ENCODE assay signal across 9 cellular contexts in genomic region chr3:119809249-119810017, GRCh38. TPM values are rescaled to one million over a fixed set of nuclear protein-coding genes. Genes with fewer than 3 reads are reported as not detected.
DNase-seq lines count a peak whose midpoint lies in the region; ATAC-seq, FAIRE-seq and TF ChIP-seq lines count a peak whose summit lies in the region.
"Had no signal": no experiment of that assay in that cellular context is flagged by ENCODE, and none has a peak within 500 bp of the region (broad histone marks: within the 10 kb centered on the region; RNA-seq: fewer than 3 reads in every experiment).

No MANE protein-coding gene starts in this region.

- H2AFZ ChIP-seq in GM23248 (peak overlapping the region; percentile 99), keratinocyte (ENCODE audit: control insufficient read depth, low read length) (peak overlapping the region; percentile 90)

- TF ChIP-seq POLR2A in upper lobe of left lung (IDR thresholded peaks at IDR 0.05), result no peak

- no peaks in the 10 kb centered on the region for H3K9me1 ChIP-seq in keratinocyte (ENCODE audit: control insufficient read depth, extremely low read depth, insufficient read depth, low read length)

- H3K4me2 ChIP-seq in GM23248 (ENCODE audit: unreplicated experiment) (peak overlapping the region; percentile 95), keratinocyte (ENCODE audit: control insufficient read depth, extremely low read depth, insufficient read depth, low read depth, low read length) (peak overlapping the region; percentile 74)

- peak overlapping the region; percentile 48; the same call in 1 of the 2 replicates for H3K9ac ChIP-seq in GM23248
- peak overlapping the region; percentile 28 for H3K9ac ChIP-seq in keratinocyte (ENCODE audit: control insufficient read depth, extremely low read depth, insufficient read depth, low read length)

- TF ChIP-seq CTCF in keratinocyte (optimal IDR thresholded peaks at IDR 0.05 in 1 of 3, IDR thresholded peaks at IDR 0.05 in 1 of 3, conservative IDR thresholded peaks at IDR 0.05 in 1 of 3; ENCODE audit: extremely low read depth in 1 of 3, insufficient read depth in 2 of 3, low read length in 3 of 3) (no peak), upper lobe of left lung (IDR thresholded peaks at IDR 0.05) (no peak)

- H3K4me1 Mint-ChIP-seq in T-cell, result peaks cover 10 to 12% (median 12%) of the 10 kb centered on the region in 3 donors
- H3K4me1 Mint-ChIP-seq: nephron had no signal

- no peaks in the 10 kb centered on the region for H3K9me2 ChIP-seq in GM23248 (ENCODE audit: insufficient read depth)

- H3K27me3 Mint-ChIP-seq in T-cell, result no peaks in the 10 kb centered on the region

- POLR2A ChIA-PET in T-cell (lab: Charles Lee), result interaction anchor here in 1 of 2 donors (0.5 kb wide), 1 partner anchor 14 kb away, joined by 3 read pairs; no protein-coding TSS in a partner anchor

- H4K20me1 ChIP-seq in GM23248 (ENCODE audit: insufficient read depth) (no peaks in the 10 kb centered on the region), keratinocyte (ENCODE audit: control insufficient read depth, extremely low read depth, insufficient read depth, low read length) (no peaks in the 10 kb centered on the region)

- DNase-seq in GM23248, result peak; percentile 13
- peak in 3 of 34 experiments; percentile 7 to 12 (median 9) for DNase-seq in T-cell
- DNase-seq in keratinocyte (ENCODE audit: low read depth, low spot score), result no peak
- no peak for DNase-seq in upper lobe of left lung
- no peak for DNase-seq in mesenteric fat pad (ENCODE audit: low spot score)
- no peak for DNase-seq in GOT3 (lab: John Stamatoyannopoulos, UW)
- no peak for DNase-seq in globus pallidus (ENCODE audit: low spot score)

- in situ Hi-C loops in GM23248 (cut with MboI), result no loop called here

- dilution Hi-C loops in keratinocyte (cut with MboI; ENCODE audit: extremely low pct_ligation_motif_present, low sequenced_read_pairs), result no loop called here

- H3K36me3 Mint-ChIP-seq in T-cell, result no peaks in the 10 kb centered on the region

- H3K9me3 Mint-ChIP-seq in T-cell, result no peaks in the 10 kb centered on the region
- H3K9me3 Mint-ChIP-seq: nephron had no signal

- H3K27ac ChIP-seq in GM23248 (no peak overlapping the region), keratinocyte (ENCODE audit: control insufficient read depth, insufficient read depth, low read length) (no peak overlapping the region), upper lobe of left lung (no peak overlapping the region)

- WGBS in GM23248 (ENCODE audit: low coverage in 1 of 2, low lambda C conversion rate in 2 of 2, missing lambda C conversion rate in 2 of 2), 2 experiments, result 28% methylated on average over 26 to 31 of the region's 31 CpGs
- WGBS in upper lobe of left lung, 2 donors, result 32 to 36% methylated on average over 15 to 31 of the region's 31 CpGs

- H3F3A ChIP-seq in GM23248 (ENCODE audit: insufficient read depth), result 0 out of 2 replicates have a peak, but pooled peaks cover 5% of the 10 kb centered on the region

- ATAC-seq in GM18517 (IDR thresholded peaks at IDR 0.05; ENCODE audit: unreplicated experiment) (peak; percentile 32), T-cell (replicated peaks in 1 of 4) (peak in 1 of 4 experiments; percentile 20), upper lobe of left lung (ENCODE audit: low FRiP score in 2 of 2) (peak; percentile 18 to 25)

- CTCF ChIA-PET in T-cell (lab: Charles Lee), result interaction anchor here in 1 of 2 donors (1.5 kb wide), 1 partner anchor 338 kb away, joined by 3 read pairs; no protein-coding TSS in a partner anchor

- H3K79me2 ChIP-seq in GM23248 (ENCODE audit: insufficient read depth) (no peaks in the 10 kb centered on the region), keratinocyte (ENCODE audit: control insufficient read depth, insufficient read depth, low read length) (no peaks in the 10 kb centered on the region)

- no peaks in the 10 kb centered on the region for H3K9me3 ChIP-seq in GM23248 (ENCODE audit: low read depth)
- H3K9me3 ChIP-seq in keratinocyte (ENCODE audit: control insufficient read depth, low read depth, low read length), result no peaks in the 10 kb centered on the region
- no peaks in the 10 kb centered on the region for H3K9me3 ChIP-seq in upper lobe of left lung

- H3K27me3 ChIP-seq in GM23248 (replicated peaks; ENCODE audit: insufficient read depth) (no peaks in the 10 kb centered on the region), keratinocyte (ENCODE audit: control insufficient read depth, extremely low read depth, insufficient read depth, low read length) (peaks cover 9% of the 10 kb centered on the region), upper lobe of left lung (no peaks in the 10 kb centered on the region)

- H3K4me3 Mint-ChIP-seq in T-cell, result peak overlapping the region; percentile 80 to 88 (median 83)
- H3K4me3 Mint-ChIP-seq: nephron had no signal

- no peak for TF ChIP-seq EP300 in upper lobe of left lung (IDR thresholded peaks at IDR 0.05)

- peak overlapping the region; percentile 78 for H3K4me3 ChIP-seq in GM23248
- H3K4me3 ChIP-seq in keratinocyte (ENCODE audit: control insufficient read depth in 2 of 3, extremely low read depth in 1 of 3, insufficient read depth in 2 of 3, low read depth in 1 of 3, low read length in 3 of 3), result peak overlapping the region; percentile 24 to 53 (median 35)
- H3K4me3 ChIP-seq in upper lobe of left lung, result peak overlapping the region in 3 of 4 donors; percentile 54 to 64 (median 61)

- H3K4me1 ChIP-seq in GM23248 (ENCODE audit: insufficient read depth) (no peaks in the 10 kb centered on the region), keratinocyte (ENCODE audit: control insufficient read depth, extremely low read depth, insufficient read depth, low read length) (peaks cover 4% of the 10 kb centered on the region), upper lobe of left lung (peaks cover 0 to 14% (median 7%) of the 10 kb centered on the region in 4 donors)

- FAIRE-seq in keratinocyte (lab: Jason Lieb, UNC), result no peak

- H3K36me3 ChIP-seq in GM23248 (ENCODE audit: low read depth) (no peaks in the 10 kb centered on the region), keratinocyte (ENCODE audit: control insufficient read depth in 2 of 2, extremely low read depth in 1 of 2, insufficient read depth in 2 of 2, low read length in 2 of 2) (no peaks in the 10 kb centered on the region), upper lobe of left lung (no peaks in the 10 kb centered on the region)

- H3K27ac Mint-ChIP-seq in T-cell, result no peak overlapping the region
- H3K27ac Mint-ChIP-seq: nephron had no signal

RNA-seq across cellular contexts. Expression of gene NR1I2, which starts 27.5 kb away (rescaled TPM):
- not detected in 2 replicates for total RNA-seq in GM23248 (2014; rRNA removed; shearing (Covaris generic))
- polyA plus RNA-seq in GM23248 (2016; fragmentation: Nextera tagmentation; extraction: Ambion mirVana), result 0.06 TPM in 1 of 2 replicates, not detected in the other
- under 1 TPM; 0.21 to 0.61 (median 0.39) TPM for total RNA-seq in T-cell
- polyA plus RNA-seq in keratinocyte, result not detected in 3 replicates
- not detected for polyA plus RNA-seq in keratinocyte (2011; ENCODE audit: low read depth)
- not detected in 2 replicates for polyA plus RNA-seq in keratinocyte (2011; cell fraction: cytosol; rRNA removed)
- not detected in 2 replicates for polyA plus RNA-seq in keratinocyte (2011; cell fraction: nucleus; rRNA removed)
- polyA plus RNA-seq in keratinocyte (2012; ENCODE audit: low replicate concordance), result not detected in 2 replicates
- not detected in 3 replicates for polyA minus RNA-seq in keratinocyte
- not detected for polyA minus RNA-seq in keratinocyte (2011; cell fraction: cytosol; rRNA and poly(A)+ RNA removed)
- not detected in 2 replicates for polyA minus RNA-seq in keratinocyte (2011; cell fraction: nucleus; rRNA and poly(A)+ RNA removed)
- total RNA-seq in upper lobe of left lung, result under 1 TPM in 4 of 6 donors, not detected in 2; 0.22 to 0.46 (median 0.39) TPM
- total RNA-seq in mesenteric fat pad, result 0.26 TPM
